In the genomic region with DNA sequence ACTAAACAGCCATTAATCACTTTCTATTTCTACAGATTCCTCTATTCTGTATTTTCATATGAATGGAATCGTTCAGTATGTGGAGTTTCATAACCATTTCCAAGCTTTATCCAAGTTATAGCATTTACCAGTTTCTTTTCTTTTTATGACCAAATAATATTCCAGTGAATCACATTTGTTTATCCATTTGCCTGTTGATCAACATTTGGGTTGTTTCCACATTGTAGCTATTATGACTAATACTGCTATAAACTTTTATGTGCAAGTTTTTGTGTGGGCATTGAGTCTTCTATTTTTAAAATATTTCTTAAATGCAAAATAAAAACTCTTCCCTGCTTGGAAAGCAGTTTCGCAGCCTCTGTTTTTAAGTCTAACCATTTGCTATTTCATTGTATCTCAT, we compare ENCODE assay signal across 19 cellular contexts.
"Had no signal": no experiment of that assay in that cellular context is flagged by ENCODE, and none has a peak within 500 bp of the region (broad histone marks: within the 10 kb centered on the region; RNA-seq: fewer than 3 reads in every experiment).

No MANE protein-coding gene starts in this region.

- ATAC-seq: effector memory CD8-positive, alpha-beta T cell; gastrocnemius medialis; left lobe of liver; mucosa of descending colon; naive thymus-derived CD8-positive, alpha-beta T cell; psoas muscle; right lobe of liver; stimulated activated naive CD8-positive, alpha-beta T cell treated with anti-CD3 and anti-CD28 coated beads, Interleukin-15, Interleukin-2, amounts not matched to agents 100 U/mL and 50 U/mL, for 24 hours had no signal

- H3K4me1 ChIP-seq: esophagus squamous epithelium, gastrocnemius medialis, psoas muscle, right lobe of liver, tibial artery, upper lobe of left lung, vagina had no signal

- DNase-seq: effector memory CD8-positive, alpha-beta T cell; esophagus squamous epithelium; gastrocnemius medialis; glutamatergic neuron; islet precursor cell; mammary epithelial cell; mucosa of descending colon; naive thymus-derived CD8-positive, alpha-beta T cell; psoas muscle; retina; right lobe of liver; stimulated activated CD4-positive, alpha-beta T cell treated with anti-CD3 and anti-CD28 coated beads, Interleukin-12 subunit alpha, Interleukin-12 subunit beta, amount 100 ng/mL, for 4 hours; stimulated activated naive CD8-positive, alpha-beta T cell treated with anti-CD3 and anti-CD28 coated beads, Interleukin-15, Interleukin-2, amounts not matched to agents 100 U/mL and 50 U/mL, for 24 hours; tibial artery; upper lobe of left lung had no signal

- H3K4me3 ChIP-seq: esophagus squamous epithelium, gastrocnemius medialis, mucosa of descending colon, psoas muscle, right lobe of liver, skin epidermis, tibial artery, upper lobe of left lung, vagina had no signal

- H3K9me3 ChIP-seq: gastrocnemius medialis, neutrophil, right lobe of liver had no signal

- H3K27ac ChIP-seq: esophagus squamous epithelium, gastrocnemius medialis, neutrophil, psoas muscle, right lobe of liver, skin epidermis, tibial artery, upper lobe of left lung, vagina had no signal

- H3K27me3 ChIP-seq: esophagus squamous epithelium, gastrocnemius medialis, neutrophil, right lobe of liver, tibial artery, upper lobe of left lung, vagina had no signal

- H3K36me3 ChIP-seq: esophagus squamous epithelium, gastrocnemius medialis, neutrophil, right lobe of liver, tibial artery, upper lobe of left lung, vagina had no signal
